Comparison of ENCODE assay signal across 20 cellular contexts in the genomic region with DNA sequence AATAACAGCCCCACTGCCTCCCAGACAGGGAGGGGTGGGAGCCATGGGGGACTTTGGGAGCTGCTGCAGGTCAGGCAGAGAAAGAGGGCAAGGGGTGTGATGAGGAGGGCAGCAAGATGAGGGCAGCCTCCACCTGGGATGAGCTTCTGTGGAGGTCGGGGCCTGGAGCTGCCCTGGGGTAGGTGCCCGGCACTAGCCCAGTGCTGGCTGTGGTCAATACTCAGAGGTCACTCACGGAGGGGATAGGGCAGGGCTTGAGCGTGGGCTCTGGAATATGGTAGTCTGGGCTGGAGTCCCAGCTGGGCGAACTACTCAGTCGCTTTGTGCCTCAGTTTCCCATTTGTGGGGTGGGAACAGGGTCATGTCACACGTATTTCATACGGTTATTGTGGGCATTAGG.
"Had no signal": no experiment of that assay in that cellular context is flagged by ENCODE, and none has a peak within 500 bp of the region (broad histone marks: within the 10 kb centered on the region; RNA-seq: fewer than 3 reads in every experiment).

No MANE protein-coding gene starts in this region.

- H3K9me3 ChIP-seq: MG63, SJSA1 had no signal

- H3K27me3 ChIP-seq: MG63, SJSA1 had no signal

- DNase-seq: Karpas-422, KG1, MG63, NCI-H1092, NCI-H1436, NCI-H187, NCI-H2029, NCI-H2081 treated with DMSO at 0.1 percent for 48 hours, NCI-H2171, NCI-H226, NCI-H446, NCI-H510A, NCI-H524 treated with DMSO at 0.1 percent for 48 hours, NCI-H69, NCI-H774, Right ventricle myocardium superior, RPMI8226, SIG-M5 had no signal

- H3K4me3 ChIP-seq: MG63, SJSA1, SK-N-MC had no signal

- H3K36me3 ChIP-seq: MG63, SJSA1 had no signal

- H3K27ac ChIP-seq: SJSA1, SK-N-MC had no signal
